Comparison of ENCODE assay signal across 9 cellular contexts in the genomic region with DNA sequence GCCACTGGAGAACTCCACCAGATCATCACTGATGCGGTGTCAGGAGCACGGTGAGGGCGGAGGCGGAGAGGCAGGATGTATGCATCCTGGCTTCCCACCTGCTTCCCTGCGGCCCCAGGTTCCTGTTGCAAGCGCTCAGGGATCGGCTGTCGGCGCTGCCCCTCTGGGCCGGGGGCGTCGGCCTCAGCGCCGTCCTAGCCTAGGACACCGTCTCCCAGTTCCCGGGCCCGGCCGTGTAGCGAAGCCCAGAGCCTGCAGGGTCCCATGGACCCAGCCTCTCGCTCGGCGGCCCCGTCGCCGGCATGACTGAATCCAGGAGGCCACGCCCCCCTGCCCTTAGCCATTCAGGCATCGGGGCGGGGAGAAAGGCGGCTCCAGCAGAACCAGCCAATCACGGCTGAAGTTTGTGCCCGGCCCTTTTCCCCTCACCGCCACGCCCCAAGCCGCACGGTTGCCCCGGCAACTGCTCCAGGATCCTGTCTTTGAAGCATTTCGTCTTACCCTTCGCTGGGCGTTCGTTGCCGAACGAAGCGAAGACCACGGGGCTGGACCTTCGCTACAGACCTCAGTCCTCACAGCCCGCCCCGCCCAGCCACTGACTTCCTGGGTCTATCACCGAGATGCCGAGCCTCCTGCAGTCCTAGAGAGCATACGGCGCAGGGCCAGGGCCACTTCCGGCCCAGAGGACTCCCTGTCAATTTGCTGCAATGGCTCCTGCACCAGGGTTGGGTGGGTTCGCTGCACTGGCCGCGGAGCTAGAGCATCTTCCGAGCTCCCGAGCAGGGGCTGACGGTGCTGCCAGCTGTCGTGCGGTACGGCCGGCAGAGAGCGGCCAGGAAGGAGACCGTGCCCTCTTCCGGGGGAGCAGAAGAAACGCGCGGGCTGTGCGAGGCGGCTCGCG. TPM values are rescaled to one million over a fixed set of nuclear protein-coding genes. Genes with fewer than 3 reads are reported as not detected.
DNase-seq lines count a peak whose midpoint lies in the region; ATAC-seq and TF ChIP-seq lines count a peak whose summit lies in the region.
"Had no signal": no experiment of that assay in that cellular context is flagged by ENCODE, and none has a peak within 500 bp of the region (broad histone marks: within the 10 kb centered on the region; RNA-seq: fewer than 3 reads in every experiment).

No MANE protein-coding gene starts in this region.

- peak overlapping the region; percentile 82 for H3K4me3 ChIP-seq in kidney epithelial cell (ENCODE audit: low read depth, low read length)

- DNase-seq in AML-193 (lab: John Stamatoyannopoulos, UW) (peak; percentile 94 to 98), NCI-H345 (lab: John Stamatoyannopoulos, UW) (peak; percentile 96), kidney epithelial cell (ENCODE audit: low read depth) (peak; percentile 66)
- DNase-seq in activated CD4-positive, CD25-positive, alpha-beta regulatory T cell (lab: John Stamatoyannopoulos, UW): peak; percentile 88 to 95 (median 92)
- peak; percentile 95 for DNase-seq in central memory CD4-positive, alpha-beta T cell
- peak; percentile 99 for DNase-seq in stimulated activated CD4-positive, alpha-beta T cell treated with anti-CD3 and anti-CD28 coated beads, Interleukin-15, amount 100 ng/mL, for 24 hours

- ATAC-seq in GM19025 (IDR thresholded peaks at IDR 0.05; ENCODE audit: low read depth, unreplicated experiment): peak; percentile 79
- peak; percentile 89 for ATAC-seq in HG03280 (IDR thresholded peaks at IDR 0.05; ENCODE audit: unreplicated experiment)

- H3K36me3 ChIP-seq in kidney epithelial cell (ENCODE audit: control insufficient read depth, insufficient read depth, low read length): peaks cover 3% of the 10 kb centered on the region

- TF ChIP-seq CTCF in kidney epithelial cell (IDR thresholded peaks at IDR 0.05; ENCODE audit: insufficient read depth, low read length, poor library complexity, severe bottlenecking): peak; percentile 36

- no peaks in the 10 kb centered on the region for H3K27me3 ChIP-seq in kidney epithelial cell (ENCODE audit: control insufficient read depth, insufficient read depth, low read length)

RNA-seq across cellular contexts. Expression of a gene that starts 10.6 kb away (rescaled TPM):
- total RNA-seq in kidney epithelial cell: 13.7 and 16.6 TPM in 2 replicates

RNA-seq across cellular contexts. Expression of a gene that starts 11.8 kb away (rescaled TPM):
- total RNA-seq in kidney epithelial cell: 25.1 and 27.9 TPM in 2 replicates

RNA-seq across cellular contexts. Expression of a gene that starts 25.1 kb away (rescaled TPM):
- not detected in 2 replicates for total RNA-seq in kidney epithelial cell
- total RNA-seq: glomerular endothelial cell had no signal

RNA-seq across cellular contexts. Expression of a gene that starts 58.8 kb away (rescaled TPM):
- 621 and 682 TPM in 2 replicates for total RNA-seq in kidney epithelial cell

Comparison
In these comparisons a context has a peak if more than half of its experiments do, and no peak if none do; other contexts are left out.
1. Peak in every context shown above with its lines: DNase-seq, ATAC-seq and H3K4me3 ChIP-seq.